ENCODE assay signal across 12 cellular contexts in the genomic region with DNA sequence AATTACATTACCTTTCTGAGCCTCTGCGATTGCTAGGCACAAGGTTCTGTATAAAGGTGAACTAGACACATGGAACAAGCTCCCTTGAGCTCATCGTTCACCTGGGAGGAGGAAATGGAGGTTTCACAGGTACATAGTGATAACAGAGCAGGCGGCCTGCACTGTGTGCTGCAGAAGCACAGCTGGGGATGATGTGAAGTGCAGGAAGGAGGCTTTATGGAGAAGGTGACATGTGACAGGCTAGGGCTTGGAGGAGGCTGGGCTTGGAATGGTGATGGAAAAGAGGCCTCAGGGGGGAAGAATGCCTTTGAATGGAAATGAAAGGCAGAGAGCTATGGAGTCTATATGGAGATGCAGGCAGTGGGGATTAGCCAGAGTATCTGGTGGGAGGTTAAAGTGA. TPM values are rescaled to one million over a fixed set of nuclear protein-coding genes. Genes with fewer than 3 reads are reported as not detected.
A peak's percentile ranks its signal among the peaks of the same experiment; 100 is the strongest.
DNase-seq lines count a peak whose midpoint lies in the region; ATAC-seq and TF ChIP-seq lines count a peak whose summit lies in the region.
"Had no signal": no experiment of that assay in that cellular context is flagged by ENCODE, and none has a peak within 500 bp of the region (broad histone marks: within the 10 kb centered on the region; RNA-seq: fewer than 3 reads in every experiment).

No MANE protein-coding gene starts in this region.

- DNase-seq in CD4-positive, alpha-beta T cell = no peak
- DNase-seq in DMS153 treated with DMSO at 0.1 percent for 48 hours (lab: John Stamatoyannopoulos, UW; ENCODE audit: unreplicated experiment) (peak; percentile 13), RWPE1 (ENCODE audit: low spot score) (no peak), immature natural killer cell (no peak), hepatic stellate cell (ENCODE audit: low spot score) (no peak), GM03348 (ENCODE audit: low spot score) (no peak), omental fat pad (ENCODE audit: low spot score) (no peak)

- no peaks in the 10 kb centered on the region for H3K36me3 Mint-ChIP-seq in CD4-positive, alpha-beta T cell (ENCODE audit: low read depth)
- H3K36me3 Mint-ChIP-seq in immature natural killer cell = peaks cover 0 to 3% (median under 1%) of the 10 kb centered on the region in 3 donors

- H3K27me3 Mint-ChIP-seq in CD4-positive, alpha-beta T cell = no peaks in the 10 kb centered on the region
- H3K27me3 Mint-ChIP-seq in immature natural killer cell (ENCODE audit: low read depth in 3 of 3) = peaks cover 0 to 11% (median 9%) of the 10 kb centered on the region in 3 donors

- peaks cover 83% of the 10 kb centered on the region for H3K4me1 Mint-ChIP-seq in CD4-positive, alpha-beta T cell (ENCODE audit: low read depth)
- peaks cover 67 to 76% of the 10 kb centered on the region in 2 donors for H3K4me1 Mint-ChIP-seq in immature natural killer cell

- POLR2A ChIA-PET in CD4-positive, alpha-beta T cell (lab: Charles Lee) = interaction anchor here (0.9 kb wide), 1 partner anchor 55 kb away, joined by 3 read pairs; no protein-coding TSS in a partner anchor
- POLR2A ChIA-PET in RWPE1 (lab: Yijun Ruan, JAX; ENCODE audit: low non-redundant PET) = no interaction called here

- intact Hi-C loops in CD4-positive, alpha-beta T cell (cut with DNase I, micrococcal nuclease) = no loop called here

- no peak for TF ChIP-seq CTCF in CD4-positive, alpha-beta T cell (IDR thresholded peaks at IDR 0.05)
- TF ChIP-seq CTCF in RWPE1 (conservative IDR thresholded peaks at IDR 0.05; ENCODE audit: low read depth) = no peak
- TF ChIP-seq CTCF in omental fat pad (IDR thresholded peaks at IDR 0.05) = no peak

- H3K27ac ChIP-seq in CD4-positive, alpha-beta T cell (ENCODE audit: low read depth, low read length) = peak overlapping the region; percentile 5
- H3K27ac ChIP-seq in RWPE1 = peak overlapping the region; percentile 68
- H3K27ac ChIP-seq: hepatocyte, right atrium auricular region, thoracic aorta had no signal

- ATAC-seq in CD4-positive, alpha-beta T cell (ENCODE audit: poor library complexity) = peak; percentile 21
- ATAC-seq in GM18511 (IDR thresholded peaks at IDR 0.05; ENCODE audit: unreplicated experiment) (no peak), omental fat pad (ENCODE audit: low FRiP score) (no peak)

- H3K27ac Mint-ChIP-seq in CD4-positive, alpha-beta T cell = peak overlapping the region; percentile 29
- peak overlapping the region; percentile 72 to 92 (median 90) for H3K27ac Mint-ChIP-seq in immature natural killer cell

- peak overlapping the region; percentile 1 for H3K4me3 Mint-ChIP-seq in CD4-positive, alpha-beta T cell
- H3K4me3 Mint-ChIP-seq in immature natural killer cell = peak overlapping the region; percentile 22 to 53 (median 37)

- no peaks in the 10 kb centered on the region for H3K27me3 ChIP-seq in CD4-positive, alpha-beta T cell (ENCODE audit: control insufficient read depth, insufficient read depth, low read length)
- H3K27me3 ChIP-seq: right atrium auricular region had no signal

- CTCF ChIA-PET in CD4-positive, alpha-beta T cell (lab: Charles Lee) = no interaction called here
- CTCF ChIA-PET in RWPE1 (lab: Yijun Ruan, JAX) = no interaction called here

- H3K9me3 ChIP-seq in CD4-positive, alpha-beta T cell (ENCODE audit: control insufficient read depth, low read length) = no peaks in the 10 kb centered on the region
- H3K9me3 ChIP-seq: right atrium auricular region, thoracic aorta had no signal

- H3K9me3 Mint-ChIP-seq in CD4-positive, alpha-beta T cell = no peaks in the 10 kb centered on the region
- no peaks in the 10 kb centered on the region for H3K9me3 Mint-ChIP-seq in immature natural killer cell

RNA-seq across cellular contexts. Expression of gene MARCHF4, which starts 22.9 kb away (rescaled TPM):
- total RNA-seq in CD4-positive, alpha-beta T cell = not detected
- under 1 TPM in 1 of 3 donors, not detected in 2; 0.19 TPM for polyA plus RNA-seq in immature natural killer cell
- not detected for total RNA-seq in omental fat pad
- total RNA-seq: mononuclear cell had no signal
